ENCODE assay signal across 19 cellular contexts in genomic region chr2:55733335-55733734, GRCh38. TPM values are rescaled to one million over a fixed set of nuclear protein-coding genes. Genes with fewer than 3 reads are reported as not detected.
DNase-seq lines count a peak whose midpoint lies in the region; FAIRE-seq and TF ChIP-seq lines count a peak whose summit lies in the region.
"Had no signal": no experiment of that assay in that cellular context is flagged by ENCODE, and none has a peak within 500 bp of the region (broad histone marks: within the 10 kb centered on the region; RNA-seq: fewer than 3 reads in every experiment).

No MANE protein-coding gene starts in this region.

- TF ChIP-seq EP300 in transverse colon (IDR thresholded peaks at IDR 0.05; ENCODE audit: low read depth), result no peak

- no peak overlapping the region for H3K4me3 Mint-ChIP-seq in astrocyte (ENCODE audit: unreplicated experiment)
- H3K4me3 Mint-ChIP-seq: CD4-positive, alpha-beta T cell had no signal

- no peaks in the 10 kb centered on the region for H3K9me3 Mint-ChIP-seq in astrocyte (ENCODE audit: unreplicated experiment)
- H3K9me3 Mint-ChIP-seq: CD4-positive, alpha-beta T cell had no signal

- no peaks in the 10 kb centered on the region for H3K27me3 Mint-ChIP-seq in astrocyte (ENCODE audit: low read depth, unreplicated experiment)

- FAIRE-seq in astrocyte (lab: Jason Lieb, UNC), result no peak
- FAIRE-seq: G401.6, K562 had no signal

- H3K36me3 Mint-ChIP-seq in astrocyte (ENCODE audit: low read depth, unreplicated experiment), result no peaks in the 10 kb centered on the region

- H3K4me2 ChIP-seq in astrocyte (ENCODE audit: low read length), result no peak overlapping the region

- no peaks in the 10 kb centered on the region for H3K79me2 ChIP-seq in astrocyte (ENCODE audit: insufficient read depth, low read length)

- DNase-seq in HCEC 1CT (peak; percentile 24), astrocyte (ENCODE audit: low read depth) (peak; percentile 18), fibroblast of villous mesenchyme (ENCODE audit: low read depth) (peak; percentile 24), transverse colon (no peak), NCI-H345 (lab: John Stamatoyannopoulos, UW) (no peak), NCI-H510A treated with DMSO at 0.1 percent for 48 hours (lab: John Stamatoyannopoulos, UW) (no peak), CD1c-positive myeloid dendritic cell (ENCODE audit: extremely low spot score) (no peak)
- DNase-seq in activated effector memory CD4-positive, alpha-beta T cell treated with anti-CD3 and anti-CD28 coated beads, Interleukin-2, amount 50 U/mL, for 16 hours, result no peak
- DNase-seq: BE2C; Caco-2; CD4-positive, alpha-beta T cell; NCI-H187; NCI-H2227 treated with DMSO at 0.1 percent for 48 hours; NCI-H526; PC-3; RPMI8226; SHP77 treated with DMSO at 0.1 percent for 48 hours had no signal

- H2AFZ ChIP-seq in astrocyte (ENCODE audit: low read depth, low read length), result no peak overlapping the region

- no peak overlapping the region for H3K9ac ChIP-seq in astrocyte (ENCODE audit: low read length)

- in situ Hi-C loops in transverse colon (cut with MboI; ENCODE audit: low pct_ligation_motif_present in 1 of 4, low pct_unique_long_range_greater_than_20kb in 1 of 4, low sequenced_read_pairs in 3 of 4), result no loop called here

- no peak overlapping the region for H3K27ac Mint-ChIP-seq in astrocyte (ENCODE audit: unreplicated experiment)
- H3K27ac Mint-ChIP-seq: CD4-positive, alpha-beta T cell had no signal

- H3K4me3 ChIP-seq in astrocyte (ENCODE audit: insufficient read depth, low read depth, low read length) (no peak overlapping the region), fibroblast of villous mesenchyme (ENCODE audit: low read depth, low read length) (no peak overlapping the region), transverse colon (no peak overlapping the region)
- H3K4me3 ChIP-seq: K562 had no signal

- no peak overlapping the region for H3K27ac ChIP-seq in astrocyte (ENCODE audit: low read depth, low read length)
- peak overlapping the region in 3 of 4 donors; percentile 4 to 41 (median 29) for H3K27ac ChIP-seq in transverse colon

- intact Hi-C loops in transverse colon (cut with DNase I; ENCODE audit: low total_unique reads), result no loop called here

- 19 to 38% methylated on average over 1 of the region's 1 CpG for WGBS in transverse colon (ENCODE audit: low coverage in 1 of 2), 2 donors

- no peak for TF ChIP-seq CTCF in astrocyte (IDR thresholded peaks at IDR 0.05; ENCODE audit: insufficient read depth, low read depth, low read length)
- TF ChIP-seq CTCF in fibroblast of villous mesenchyme (IDR thresholded peaks at IDR 0.05; ENCODE audit: insufficient read depth, low read depth, low read length), result no peak
- TF ChIP-seq CTCF in transverse colon (IDR thresholded peaks at IDR 0.05), result no peak

- H3K9me3 ChIP-seq in astrocyte (ENCODE audit: insufficient read depth, low read depth, low read length) (no peaks in the 10 kb centered on the region), transverse colon (no peaks in the 10 kb centered on the region)
- H3K9me3 ChIP-seq: BE2C had no signal

- H3K4me1 ChIP-seq in astrocyte (ENCODE audit: insufficient read depth, low read length) (no peaks in the 10 kb centered on the region), transverse colon (no peaks in the 10 kb centered on the region)
- H3K4me1 ChIP-seq: BE2C, Caco-2 had no signal

- H3K4me1 Mint-ChIP-seq in astrocyte (ENCODE audit: low read depth, unreplicated experiment), result peaks cover 1% of the 10 kb centered on the region

- H3K27me3 ChIP-seq in astrocyte (ENCODE audit: insufficient read depth, low read length) (no peaks in the 10 kb centered on the region), transverse colon (no peaks in the 10 kb centered on the region)
- H3K27me3 ChIP-seq: BE2C had no signal

- TF ChIP-seq POLR2A in transverse colon (IDR thresholded peaks at IDR 0.05), result no peak

- no peaks in the 10 kb centered on the region for H4K20me1 ChIP-seq in astrocyte (ENCODE audit: insufficient read depth, low read length)

- H3K36me3 ChIP-seq in astrocyte (ENCODE audit: insufficient read depth, low read length) (no peaks in the 10 kb centered on the region), transverse colon (no peaks in the 10 kb centered on the region)
- H3K36me3 ChIP-seq: BE2C had no signal

RNA-seq across cellular contexts. Expression of gene PNPT1, which starts 39.7 kb away (rescaled TPM):
- 45.7 and 57.1 TPM in 2 replicates for total RNA-seq in astrocyte
- total RNA-seq in fibroblast of villous mesenchyme, result 19.6 and 32.0 TPM in 2 replicates
- 10 to 100 TPM in 2 of 4 donors, 1 to 10 TPM in 2; 2.2 to 14.9 (median 9.1) TPM for total RNA-seq in transverse colon

Comparison
In these comparisons a context has a peak if more than half of its experiments do, and no peak if none do; other contexts are left out.
1. DNase-seq: peak in HCEC 1CT (single experiment), astrocyte (single experiment) and fibroblast of villous mesenchyme (single experiment); none in transverse colon (single experiment), activated effector memory CD4-positive, alpha-beta T cell treated with anti-CD3 and anti-CD28 coated beads, Interleukin-2, amount 50 U/mL, for 16 hours (single experiment), NCI-H345 (single experiment), NCI-H510A treated with DMSO at 0.1 percent for 48 hours (single experiment) and CD1c-positive myeloid dendritic cell (single experiment).